In the genomic region with DNA sequence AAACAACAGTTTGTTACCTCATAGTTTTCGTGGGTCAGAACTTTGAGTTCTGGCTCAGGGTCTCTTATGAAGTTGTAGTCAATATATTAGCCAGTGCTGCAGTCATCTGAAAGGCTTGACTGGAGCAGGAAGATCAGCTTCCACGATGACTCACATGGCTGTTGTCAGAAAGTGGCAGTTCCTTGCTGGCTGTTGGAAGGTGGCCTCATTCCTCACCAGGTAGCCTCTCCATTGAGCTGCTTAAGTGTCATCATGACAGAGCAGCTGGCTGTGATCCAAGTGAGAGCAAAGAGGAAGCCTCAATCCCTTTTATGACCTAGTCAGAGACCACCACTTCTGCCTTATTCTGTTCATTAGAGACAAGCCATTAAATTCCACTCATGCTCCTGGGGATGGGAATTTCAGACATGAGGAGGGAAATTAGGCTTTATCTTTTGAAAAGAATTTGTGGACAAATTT, we compare ENCODE assay signal across 8 cellular contexts. TPM values are rescaled to one million over a fixed set of nuclear protein-coding genes. Genes with fewer than 3 reads are reported as not detected.
DNase-seq lines count a peak whose midpoint lies in the region; ATAC-seq and TF ChIP-seq lines count a peak whose summit lies in the region.

No MANE protein-coding gene starts in this region.

- H3K4me3 ChIP-seq in mammary epithelial cell (replicated peaks in 1 of 3; ENCODE audit: insufficient read depth in 1 of 3, low read depth in 2 of 3, low read length in 3 of 3), result no peak overlapping the region
- no peak overlapping the region for H3K4me3 ChIP-seq in mesendoderm (ENCODE audit: low read length)

- H3K4me2 ChIP-seq in mammary epithelial cell (ENCODE audit: insufficient read depth, low read depth, low read length) (peak overlapping the region; percentile 17), mesendoderm (ENCODE audit: low read length) (no peak overlapping the region)

- H3K56ac ChIP-seq in mesendoderm (ENCODE audit: low read length), result peak overlapping the region; percentile 9

- H3K18ac ChIP-seq in mesendoderm (ENCODE audit: low read length), result peak overlapping the region; percentile 39

- H3K36me3 ChIP-seq in mammary epithelial cell (ENCODE audit: insufficient read depth, low read length) (no peaks in the 10 kb centered on the region), mesendoderm (ENCODE audit: control insufficient read depth, insufficient read depth, low read length) (no peaks in the 10 kb centered on the region)

- dilution Hi-C loops in mammary epithelial cell (cut with HindIII; ENCODE audit: low sequenced_read_pairs), result no loop called here

- no peaks in the 10 kb centered on the region for H3K27me3 Mint-ChIP-seq in activated CD8-positive, alpha-beta memory T cell treated with anti-CD3 and anti-CD28 coated beads, Interleukin-2, amount 10 ng/mL, durations not matched to agents 7 days and 5 days

- H3K4me1 Mint-ChIP-seq in activated CD8-positive, alpha-beta memory T cell treated with anti-CD3 and anti-CD28 coated beads, Interleukin-2, amount 10 ng/mL, durations not matched to agents 7 days and 5 days, result peaks cover 21% of the 10 kb centered on the region

- BruUV-seq in mammary epithelial cell (replicated peaks; lab: Mats Ljungman, UMichigan), result no TSS peak

- H3K4me1 ChIP-seq in mammary epithelial cell (ENCODE audit: insufficient read depth, low read length) (peaks cover 19% of the 10 kb centered on the region), mesendoderm (ENCODE audit: control insufficient read depth, low read depth, low read length) (peaks cover 5% of the 10 kb centered on the region)

- H3K23ac ChIP-seq in mesendoderm (ENCODE audit: low read length), result no peak overlapping the region

- no peak overlapping the region for H3K27ac Mint-ChIP-seq in activated CD8-positive, alpha-beta memory T cell treated with anti-CD3 and anti-CD28 coated beads, Interleukin-2, amount 10 ng/mL, durations not matched to agents 7 days and 5 days

- H2AFZ ChIP-seq in mammary epithelial cell (ENCODE audit: low read depth, low read length), result no peak overlapping the region

- no peak overlapping the region for H3K4ac ChIP-seq in mesendoderm (ENCODE audit: low read depth, low read length)

- no peaks in the 10 kb centered on the region for H3K36me3 Mint-ChIP-seq in activated CD8-positive, alpha-beta memory T cell treated with anti-CD3 and anti-CD28 coated beads, Interleukin-2, amount 10 ng/mL, durations not matched to agents 7 days and 5 days

- H4K20me1 ChIP-seq in mammary epithelial cell (ENCODE audit: insufficient read depth, low read length), result no peaks in the 10 kb centered on the region

- no peak overlapping the region for H4K5ac ChIP-seq in mesendoderm (ENCODE audit: low read length)

- H3K27me3 ChIP-seq in mammary epithelial cell (ENCODE audit: insufficient read depth, low read length) (no peaks in the 10 kb centered on the region), mesendoderm (ENCODE audit: insufficient read depth, low read length, poor library complexity) (no peaks in the 10 kb centered on the region)

- H3K9ac ChIP-seq in mammary epithelial cell (ENCODE audit: insufficient read depth, low read length) (no peak overlapping the region), mesendoderm (ENCODE audit: low read length) (no peak overlapping the region)

- WGBS in mammary epithelial cell (ENCODE audit: low coverage, missing lambda C conversion rate), result 47% methylated on average over 2 of the region's 2 CpGs
- WGBS in mesendoderm (ENCODE audit: extremely low coverage, insufficient coverage, low lambda C conversion rate), result no CpG with 5 or more reads among the region's 2 CpGs

- no peaks in the 10 kb centered on the region for H3K9me3 ChIP-seq in mammary epithelial cell (replicated peaks; ENCODE audit: insufficient read depth, low read length)

- H2AK5ac ChIP-seq in mesendoderm (ENCODE audit: low read length), result no peak overlapping the region

- ATAC-seq in GM19455 (IDR thresholded peaks at IDR 0.05; ENCODE audit: unreplicated experiment) (no peak), HG03045 (IDR thresholded peaks at IDR 0.05; ENCODE audit: unreplicated experiment) (no peak)
- ATAC-seq in activated CD8-positive, alpha-beta memory T cell treated with anti-CD3 and anti-CD28 coated beads, Interleukin-2, amount 10 ng/mL, durations not matched to agents 7 days and 5 days, result no peak

- H3K4me3 Mint-ChIP-seq in activated CD8-positive, alpha-beta memory T cell treated with anti-CD3 and anti-CD28 coated beads, Interleukin-2, amount 10 ng/mL, durations not matched to agents 7 days and 5 days, result no peak overlapping the region

- peaks cover 92% of the 10 kb centered on the region for H3K79me2 ChIP-seq in mammary epithelial cell (ENCODE audit: insufficient read depth, low read length)
- H3K79me2 ChIP-seq in mesendoderm (ENCODE audit: control insufficient read depth, insufficient read depth, low read length), result peaks cover 8% of the 10 kb centered on the region

- in situ Hi-C loops in mammary epithelial cell (cut with MboI; ENCODE audit: low sequenced_read_pairs in 2 of 2), result loop anchor here (10.0 kb wide), 2 partner anchors 142 to 152 kb away; no protein-coding TSS in a partner anchor

- CTCF ChIA-PET in mammary epithelial cell (lab: Charles Lee; ENCODE audit: low non-redundant PET), result no interaction called here
- CTCF ChIA-PET in activated CD8-positive, alpha-beta memory T cell treated with anti-CD3 and anti-CD28 coated beads, Interleukin-2, amount 10 ng/mL, durations not matched to agents 7 days and 5 days (lab: Charles Lee), result interaction anchor here (1.0 kb wide), 1 partner anchor 9 kb away, joined by 3 read pairs; no protein-coding TSS in a partner anchor

- DNase-seq in stimulated activated CD4-positive, alpha-beta T cell treated with anti-CD3 and anti-CD28 coated beads, Interleukin-1b, Interleukin-23, amount 100 ng/mL, for 48 hours, result peak; percentile 20
- DNase-seq in stimulated activated CD4-positive, alpha-beta T cell treated with anti-CD3 and anti-CD28 coated beads, Interleukin-2, amount 100 ng/mL, for 24 hours, result no peak
- peak; percentile 72 for DNase-seq in NCI-H510A (lab: John Stamatoyannopoulos, UW)
- peak; percentile 89 for DNase-seq in mammary epithelial cell
- peak; percentile 97 for DNase-seq in mesendoderm
- DNase-seq in activated CD8-positive, alpha-beta memory T cell treated with anti-CD3 and anti-CD28 coated beads, Interleukin-2, amount 10 ng/mL, durations not matched to agents 7 days and 5 days, result no peak

- TF ChIP-seq CTCF in mammary epithelial cell (conservative IDR thresholded peaks at IDR 0.05 in 1 of 2, IDR thresholded peaks at IDR 0.05 in 1 of 2; ENCODE audit: extremely low read depth in 1 of 2, insufficient read depth in 1 of 2, low read depth in 1 of 2, low read length in 2 of 2), result no peak

- H4K8ac ChIP-seq in mesendoderm (ENCODE audit: low read depth, low read length), result no peak overlapping the region

- no peak overlapping the region for H2BK5ac ChIP-seq in mesendoderm (ENCODE audit: low read length)

- peak overlapping the region; percentile 68 for H3K27ac ChIP-seq in mammary epithelial cell (ENCODE audit: insufficient read depth, low read depth, low read length)
- H3K27ac ChIP-seq in mesendoderm (ENCODE audit: low read depth, low read length), result peak overlapping the region; percentile 26

- H2BK15ac ChIP-seq in mesendoderm (replicated peaks; ENCODE audit: low read depth), result no peak overlapping the region

- H2BK120ac ChIP-seq in mesendoderm (ENCODE audit: low read depth, low read length), result no peak overlapping the region

- intact Hi-C loops in mammary epithelial cell (cut with micrococcal nuclease), result no loop called here

- H3K9me3 Mint-ChIP-seq in activated CD8-positive, alpha-beta memory T cell treated with anti-CD3 and anti-CD28 coated beads, Interleukin-2, amount 10 ng/mL, durations not matched to agents 7 days and 5 days (ENCODE audit: low read depth), result no peaks in the 10 kb centered on the region

- H3K79me1 ChIP-seq in mesendoderm (ENCODE audit: low read length), result peaks cover 11% of the 10 kb centered on the region

RNA-seq across cellular contexts. Expression of a gene that starts 5.6 kb away (rescaled TPM):
- 10 to 100 TPM; 59.0 to 87.5 TPM for total RNA-seq in mammary epithelial cell
- 42.2 TPM for polyA plus RNA-seq in mammary epithelial cell
- 129 TPM for polyA minus RNA-seq in mammary epithelial cell
- 45.4 TPM for polyA plus RNA-seq in mesendoderm (2013, experiment 1 of 2)
- polyA plus RNA-seq in mesendoderm (2013, experiment 2 of 2), result 46.3 TPM
- total RNA-seq in activated CD8-positive, alpha-beta memory T cell treated with anti-CD3 and anti-CD28 coated beads, Interleukin-2, amount 10 ng/mL, durations not matched to agents 7 days and 5 days, result 10 to 100 TPM; 46.5 to 48.5 TPM

Comparison
In these comparisons a context has a peak if more than half of its experiments do, and no peak if none do; other contexts are left out.
1. DNase-seq: peak in stimulated activated CD4-positive, alpha-beta T cell treated with anti-CD3 and anti-CD28 coated beads, Interleukin-1b, Interleukin-23, amount 100 ng/mL, for 48 hours (single experiment), NCI-H510A (single experiment), mammary epithelial cell (single experiment) and mesendoderm (single experiment); none in stimulated activated CD4-positive, alpha-beta T cell treated with anti-CD3 and anti-CD28 coated beads, Interleukin-2, amount 100 ng/mL, for 24 hours (0 of 2) and activated CD8-positive, alpha-beta memory T cell treated with anti-CD3 and anti-CD28 coated beads, Interleukin-2, amount 10 ng/mL, durations not matched to agents 7 days and 5 days (single experiment).